In genomic region chr10:7338469-7338868, GRCh38 we compare ENCODE assay signal across 22 cellular contexts.
"Had no signal": no experiment of that assay in that cellular context is flagged by ENCODE, and none has a peak within 500 bp of the region (broad histone marks: within the 10 kb centered on the region; RNA-seq: fewer than 3 reads in every experiment).

No MANE protein-coding gene starts in this region.

- H3K27ac Mint-ChIP-seq: activated naive CD8-positive, alpha-beta T cell treated with anti-CD3 and anti-CD28 coated beads, Interleukin-2, amount 10 ng/mL, durations not matched to agents 7 days and 5 days; neural progenitor cell; T-helper 2 cell treated with Interferon-gamma antibody and Interleukin-4, amounts not matched to agents 5 μg/mL and 100 μg/mL, for 36 hours had no signal

- H3K9me3 Mint-ChIP-seq: immature natural killer cell had no signal

- H3K27me3 Mint-ChIP-seq: activated CD4-positive, alpha-beta memory T cell treated with anti-CD3 and anti-CD28 coated beads for 36 hours; activated CD8-positive, alpha-beta memory T cell treated with anti-CD3 and anti-CD28 coated beads, Interleukin-2, amount 10 ng/mL, durations not matched to agents 7 days and 5 days; activated naive CD8-positive, alpha-beta T cell treated with anti-CD3 and anti-CD28 coated beads, Interleukin-2, amount 10 ng/mL, durations not matched to agents 7 days and 5 days; naive B cell; stimulated activated naive B cell treated with anti-CD40 and anti-IgM and Interleukin-4, amounts not matched to agents 10 μg/mL and 1 μg/mL and 100 μg/mL, for 72 hours had no signal

- H3K36me3 ChIP-seq: colonic mucosa, lower lobe of right lung, neural progenitor cell, right lobe of liver, thyroid gland, upper lobe of right lung, WERI-Rb-1 had no signal

- DNase-seq: activated CD8-positive, alpha-beta memory T cell treated with anti-CD3 and anti-CD28 coated beads, Interleukin-2, amount 10 ng/mL, durations not matched to agents 7 days and 5 days; activated naive CD8-positive, alpha-beta T cell treated with anti-CD3 and anti-CD28 coated beads, Interleukin-2, amount 10 ng/mL, durations not matched to agents 7 days and 5 days; colonic mucosa; dorsolateral prefrontal cortex; glutamatergic neuron; immature natural killer cell; lower lobe of right lung; naive B cell; posterior cingulate gyrus; right lobe of liver; thyroid gland; upper lobe of right lung; WERI-Rb-1 had no signal

- H3K4me3 ChIP-seq: colonic mucosa, esophagus muscularis mucosa, hepatocyte, lower lobe of right lung, neural progenitor cell, right lobe of liver, SK-N-MC, skin epidermis, thyroid gland, upper lobe of right lung had no signal

- H3K27me3 ChIP-seq: colonic mucosa, dorsolateral prefrontal cortex, esophagus muscularis mucosa, hepatocyte, neural progenitor cell, right lobe of liver, thyroid gland, upper lobe of right lung had no signal

- H3K4me3 Mint-ChIP-seq: activated CD4-positive, alpha-beta memory T cell treated with anti-CD3 and anti-CD28 coated beads for 36 hours; activated CD8-positive, alpha-beta memory T cell treated with anti-CD3 and anti-CD28 coated beads, Interleukin-2, amount 10 ng/mL, durations not matched to agents 7 days and 5 days; activated naive CD8-positive, alpha-beta T cell treated with anti-CD3 and anti-CD28 coated beads, Interleukin-2, amount 10 ng/mL, durations not matched to agents 7 days and 5 days; neural progenitor cell; T-helper 2 cell treated with Interferon-gamma antibody and Interleukin-4, amounts not matched to agents 5 μg/mL and 100 μg/mL, for 36 hours had no signal

- ATAC-seq: left lobe of liver, lower lobe of right lung, right lobe of liver, upper lobe of right lung had no signal
